Comparison of ENCODE assay signal across 8 cellular contexts in genomic region chr5:154653764-154654483, GRCh38.
DNase-seq lines count a peak whose midpoint lies in the region; TF ChIP-seq lines count a peak whose summit lies in the region.
"Had no signal": no experiment of that assay in that cellular context is flagged by ENCODE, and none has a peak within 500 bp of the region (broad histone marks: within the 10 kb centered on the region; RNA-seq: fewer than 3 reads in every experiment).

No MANE protein-coding gene starts in this region.

- H3K36me3 ChIP-seq in liver (ENCODE audit: control insufficient read depth in 4 of 4, insufficient read depth in 3 of 4, low read depth in 1 of 4, low read length in 3 of 4), result no peaks in the 10 kb centered on the region
- no peaks in the 10 kb centered on the region for H3K36me3 ChIP-seq in testis (ENCODE audit: low read depth, missing control alignments)

- H3K4me1 ChIP-seq in liver (ENCODE audit: control insufficient read depth in 4 of 4, insufficient read depth in 4 of 4, low read length in 3 of 4) (peaks cover 10 to 31% (median 25%) of the 10 kb centered on the region in 4 donors), testis (peaks cover 9% of the 10 kb centered on the region)

- peak; percentile 50 for DNase-seq in OCI-M2 (lab: John Stamatoyannopoulos, UW; ENCODE audit: unreplicated experiment)
- DNase-seq in choroid plexus epithelial cell (ENCODE audit: low read depth), result peak; percentile 30
- DNase-seq in testis, result no peak
- DNase-seq in EL, result no peak
- no peak for DNase-seq in head of caudate nucleus
- no peak for DNase-seq in NCI-H1694 (lab: John Stamatoyannopoulos, UW)
- DNase-seq: stimulated activated naive CD4-positive, alpha-beta T cell had no signal

- intact Hi-C loops in testis (cut with DNase I; ENCODE audit: low total_unique reads) (no loop called here), head of caudate nucleus (cut with DNase I) (loop anchor here (5.0 to 10.0 kb wide), 2 partner anchors 158 to 291 kb away; partner anchors contain the start of gene MRPL22)

- H3K9ac ChIP-seq in liver (ENCODE audit: low read depth in 1 of 2, low read length in 2 of 2), result peak overlapping the region; percentile 20 to 34

- TF ChIP-seq CTCF in choroid plexus epithelial cell (conservative IDR thresholded peaks at IDR 0.05; ENCODE audit: low read depth, low read length), result no peak
- TF ChIP-seq CTCF in liver (IDR thresholded peaks at IDR 0.05; ENCODE audit: low read depth, low read length, missing input control), result no peak
- TF ChIP-seq CTCF in testis (IDR thresholded peaks at IDR 0.05), result no peak

- TF ChIP-seq RAD21 in liver (IDR thresholded peaks at IDR 0.05), result no peak

- TF ChIP-seq POLR2A in testis (IDR thresholded peaks at IDR 0.05), result no peak

- H3K9me3 ChIP-seq in liver (ENCODE audit: control insufficient read depth in 4 of 4, low read length in 3 of 4), result no peaks in the 10 kb centered on the region
- no peaks in the 10 kb centered on the region for H3K9me3 ChIP-seq in testis

- H3K27me3 ChIP-seq in liver (ENCODE audit: control insufficient read depth in 4 of 4, insufficient read depth in 4 of 4, low read length in 3 of 4), result no peaks in the 10 kb centered on the region
- H3K27me3 ChIP-seq in testis, result no peaks in the 10 kb centered on the region

- WGBS in liver, result 15% methylated on average over 4 of the region's 4 CpGs
- 19 to 45% methylated on average over 4 of the region's 4 CpGs for WGBS in testis, 2 donors

- H3K4me3 ChIP-seq in choroid plexus epithelial cell (ENCODE audit: low read depth, low read length), result no peak overlapping the region
- H3K4me3 ChIP-seq in liver (ENCODE audit: low read depth in 1 of 3, low read length in 3 of 3), result peak overlapping the region in 1 of 3 donors; percentile 19
- H3K4me3 ChIP-seq in testis, result no peak overlapping the region

- H3K27ac ChIP-seq in liver (ENCODE audit: low read depth in 1 of 2, low read length in 2 of 2) (peak overlapping the region; percentile 3 to 43), testis (peak overlapping the region; percentile 74 to 79)

TF ChIP-seq in liver, 16 proteins besides CTCF, POLR2A, EP300 and RAD21:
- no peak for TF ChIP-seq EGR1 (IDR thresholded peaks at IDR 0.05; ENCODE audit: low read depth in 2 of 2)
- no peak for TF ChIP-seq YY1 (IDR thresholded peaks at IDR 0.05)
- no peak for TF ChIP-seq NR2F2 (IDR thresholded peaks at IDR 0.05)
- TF ChIP-seq SP1 (IDR thresholded peaks at IDR 0.05), result no peak
- TF ChIP-seq, protein P1, sequence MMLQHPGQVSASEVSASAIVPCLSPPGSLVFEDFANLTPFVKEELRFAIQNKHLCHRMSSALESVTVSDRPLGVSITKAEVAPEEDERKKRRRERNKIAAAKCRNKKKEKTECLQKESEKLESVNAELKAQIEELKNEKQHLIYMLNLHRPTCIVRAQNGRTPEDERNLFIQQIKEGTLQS (IDR thresholded peaks at IDR 0.05), result no peak
- no peak for TF ChIP-seq FOXA1 (IDR thresholded peaks at IDR 0.05)
- TF ChIP-seq RXRA (IDR thresholded peaks at IDR 0.05), result no peak
- no peak for TF ChIP-seq ZBTB33 (IDR thresholded peaks at IDR 0.05)
- TF ChIP-seq GABPA (IDR thresholded peaks at IDR 0.05 in 1 of 2, conservative IDR thresholded peaks at IDR 0.05 in 1 of 2), result no peak

Comparison
In these comparisons a context has a peak if more than half of its experiments do, and no peak if none do; other contexts are left out.
1. DNase-seq: peak in OCI-M2 (single experiment) and choroid plexus epithelial cell (single experiment); none in testis (single experiment), EL (single experiment), head of caudate nucleus (0 of 42) and NCI-H1694 (single experiment).